Comparison of ENCODE assay signal across 12 cellular contexts in genomic region chr22:41417622-41418390, GRCh38. TPM values are rescaled to one million over a fixed set of nuclear protein-coding genes. Genes with fewer than 3 reads are reported as not detected.
DNase-seq lines count a peak whose midpoint lies in the region; ATAC-seq and TF ChIP-seq lines count a peak whose summit lies in the region.
"Had no signal": no experiment of that assay in that cellular context is flagged by ENCODE, and none has a peak within 500 bp of the region (broad histone marks: within the 10 kb centered on the region; RNA-seq: fewer than 3 reads in every experiment).

No MANE protein-coding gene starts in this region.

- H3K36me3 ChIP-seq in adrenal gland (replicated peaks in 1 of 2): peaks cover 0 to under 1% of the 10 kb centered on the region in 2 donors
- no peaks in the 10 kb centered on the region for H3K36me3 ChIP-seq in osteoblast (ENCODE audit: insufficient read depth, low read length)

- TF ChIP-seq POLR2A in adrenal gland (IDR thresholded peaks at IDR 0.05) (peak in 1 of 2 donors; percentile 84), erythroblast (IDR thresholded peaks at IDR 0.05; ENCODE audit: low read length) (no peak)

- no peaks in the 10 kb centered on the region for H3K27me3 ChIP-seq in adrenal gland
- H3K27me3 ChIP-seq in osteoblast (ENCODE audit: insufficient read depth, low read length): no peaks in the 10 kb centered on the region

- intact Hi-C loops in adrenal gland (cut with DNase I): no loop called here
- intact Hi-C loops in Right ventricle myocardium superior (cut with DNase I): no loop called here

- peak overlapping the region; percentile 61 for H3K27ac ChIP-seq in 22Rv1
- H3K27ac ChIP-seq in adrenal gland: peak overlapping the region in 4 of 5 donors; percentile 63 to 94 (median 71)
- H3K27ac ChIP-seq in osteoblast (ENCODE audit: low read depth, low read length): no peak overlapping the region

- peak overlapping the region; percentile 12 for H3K4me2 ChIP-seq in osteoblast (ENCODE audit: insufficient read depth, low read length)

- peaks cover 14% of the 10 kb centered on the region for H3K79me2 ChIP-seq in osteoblast (ENCODE audit: insufficient read depth, low read length)

- no peaks in the 10 kb centered on the region for H3K9me3 ChIP-seq in adrenal gland (replicated peaks in 1 of 3)
- no peaks in the 10 kb centered on the region for H3K9me3 ChIP-seq in osteoblast (ENCODE audit: low read depth, low read length)

- ATAC-seq in Right ventricle myocardium superior (ENCODE audit: poor library complexity): peak; percentile 66
- ATAC-seq: activated CD4-positive, alpha-beta T cell treated with anti-CD3 and anti-CD28 coated beads for 36 hours; natural killer cell treated with Interleukin-12 subunit alpha and Interleukin-12 subunit beta and Interleukin-15 and Interleukin-18, amount 100 ng/mL, for 72 hours had no signal

- TF ChIP-seq CTCF in 22Rv1 (IDR thresholded peaks at IDR 0.05): no peak
- peak in 1 of 6 experiments; percentile 1 for TF ChIP-seq CTCF in adrenal gland (IDR thresholded peaks at IDR 0.05)
- no peak for TF ChIP-seq CTCF in osteoblast (IDR thresholded peaks at IDR 0.05; ENCODE audit: extremely low read depth, low read depth, low read length)

- DNase-seq in adrenal gland (peak; percentile 96 to 98 (median 98)), Right ventricle myocardium superior (peak; percentile 95), osteoblast (ENCODE audit: insufficient read length, low spot score, missing footprints) (peak; percentile 68), epidermal melanocyte (ENCODE audit: insufficient read length, low spot score) (no peak), erythroblast (lab: John Stamatoyannopoulos, UW) (no peak), DMS153 (lab: John Stamatoyannopoulos, UW) (no peak)
- no peak for DNase-seq in activated T-cell treated with anti-CD3 and anti-CD28 coated beads, Interleukin-2, amount 50 U/mL, for 48 hours
- DNase-seq: activated CD4-positive, alpha-beta T cell treated with anti-CD3 and anti-CD28 coated beads for 36 hours; HCEC 1CT; KBM-7 had no signal

- WGBS in adrenal gland, 4 donors: 33 to 39% (median 35%) methylated on average over 6 to 13 of the region's 13 CpGs

- H3K4me3 ChIP-seq in adrenal gland (no peak overlapping the region), osteoblast (ENCODE audit: insufficient read depth, low read length) (no peak overlapping the region)

- peaks cover 7% of the 10 kb centered on the region for H4K20me1 ChIP-seq in osteoblast (ENCODE audit: insufficient read depth, low read length)

- H3K4me1 ChIP-seq in adrenal gland (replicated peaks in 1 of 2) (peaks cover 33 to 42% of the 10 kb centered on the region in 2 donors), osteoblast (ENCODE audit: insufficient read depth, low read length) (peaks cover 22% of the 10 kb centered on the region)

- no peak overlapping the region for H2AFZ ChIP-seq in osteoblast (ENCODE audit: low read length)

RNA-seq across cellular contexts. Expression of gene TOB2, which starts 28.8 kb away (rescaled TPM):
- total RNA-seq in adrenal gland: 100 to 1,000 TPM in 1 of 8 donors, 10 to 100 TPM in 7; 36.2 to 117 (median 61.5) TPM
- polyA plus RNA-seq in adrenal gland: 10 to 100 TPM; 14.7 to 24.1 (median 20.6) TPM
- 62.6 TPM for total RNA-seq in Right ventricle myocardium superior
- total RNA-seq in osteoblast: 28.0 and 29.0 TPM in 2 replicates

RNA-seq across cellular contexts. Expression of gene TEF, which starts 36.1 kb away (rescaled TPM):
- total RNA-seq in adrenal gland (10 to 100 TPM; 17.0 to 33.9 (median 23.9) TPM), Right ventricle myocardium superior (20.7 TPM), osteoblast (17.4 and 18.3 TPM in 2 replicates)
- 10 to 100 TPM; 11.8 to 17.5 (median 15.2) TPM for polyA plus RNA-seq in adrenal gland

RNA-seq across cellular contexts. Expression of gene PHF5A, which starts 50.7 kb away (rescaled TPM):
- 10 to 100 TPM; 18.2 to 35.9 (median 27.1) TPM for total RNA-seq in adrenal gland
- 10 to 100 TPM; 29.5 to 50.8 (median 38.4) TPM for polyA plus RNA-seq in adrenal gland
- 26.4 TPM for total RNA-seq in Right ventricle myocardium superior
- total RNA-seq in osteoblast: 27.7 and 38.4 TPM in 2 replicates

RNA-seq across cellular contexts. Expression of gene ACO2, which starts 51.1 kb away (rescaled TPM):
- total RNA-seq in adrenal gland (100 to 1,000 TPM; 129 to 212 (median 151) TPM), Right ventricle myocardium superior (835 TPM), osteoblast (57.9 and 60.4 TPM in 2 replicates)
- polyA plus RNA-seq in adrenal gland: 100 to 1,000 TPM in 1 of 3 donors, 10 to 100 TPM in 2; 35.5 to 135 (median 64.8) TPM

Comparison
In these comparisons a context has a peak if more than half of its experiments do, and no peak if none do; other contexts are left out.
1. DNase-seq: peak in adrenal gland (7 of 7), Right ventricle myocardium superior (single experiment) and osteoblast (single experiment); none in activated T-cell treated with anti-CD3 and anti-CD28 coated beads, Interleukin-2, amount 50 U/mL, for 48 hours (0 of 2), epidermal melanocyte (single experiment), erythroblast (0 of 2) and DMS153 (single experiment).